8 cellular contexts compared by ENCODE assay signal in the genomic region with DNA sequence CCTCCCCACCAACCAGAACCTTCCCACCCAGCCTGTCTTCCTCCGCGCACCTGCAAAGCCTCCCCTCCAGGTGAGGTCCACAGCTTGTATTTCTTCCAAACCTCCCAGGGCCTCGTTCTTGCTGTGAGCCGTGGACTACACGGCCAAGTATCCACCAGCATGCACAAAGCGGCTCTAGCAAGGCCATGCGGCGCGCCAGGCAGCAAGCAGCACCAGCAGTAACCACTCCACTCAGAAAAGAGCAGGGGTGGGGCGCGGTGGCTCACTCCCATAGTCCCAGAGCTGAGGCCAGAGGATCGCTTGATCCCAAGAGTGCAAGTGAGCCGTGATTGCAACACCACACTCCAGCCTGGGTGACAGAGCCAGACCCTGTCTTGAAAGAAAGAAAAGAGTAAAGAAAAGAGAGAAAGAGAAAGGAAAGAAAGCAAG. TPM values are rescaled to one million over a fixed set of nuclear protein-coding genes. Genes with fewer than 3 reads are reported as not detected.
A peak's percentile ranks its signal among the peaks of the same experiment; 100 is the strongest.
DNase-seq lines count a peak whose midpoint lies in the region; ATAC-seq, FAIRE-seq and TF ChIP-seq lines count a peak whose summit lies in the region.

No MANE protein-coding gene starts in this region.

- intact Hi-C loops in body of pancreas (cut with DNase I) = no loop called here

- no peak overlapping the region for H3K4me3 ChIP-seq in body of pancreas
- peak overlapping the region; percentile 39 for H3K4me3 ChIP-seq in iPS-18c (ENCODE audit: insufficient read depth, low read depth, low read length)
- peak overlapping the region; percentile 43 for H3K4me3 ChIP-seq in rectal smooth muscle tissue (ENCODE audit: low read length)

- TF ChIP-seq CTCF in HFFc6 (IDR thresholded peaks at IDR 0.05) (no peak), body of pancreas (IDR thresholded peaks at IDR 0.05) (no peak)

- CTCF ChIA-PET in activated CD8-positive, alpha-beta memory T cell treated with anti-CD3 and anti-CD28 coated beads, Interleukin-2, amount 10 ng/mL, durations not matched to agents 7 days and 5 days (lab: Charles Lee) = interaction anchor here (0.9 to 1.3 kb wide), 2 partner anchors 13 to 105 kb away, joined by 3 to 5 read pairs; no protein-coding TSS in a partner anchor

- peak overlapping the region; percentile 31; the same call in 1 of the 2 replicates for H3K4me3 Mint-ChIP-seq in HFFc6
- H3K4me3 Mint-ChIP-seq in activated CD8-positive, alpha-beta memory T cell treated with anti-CD3 and anti-CD28 coated beads, Interleukin-2, amount 10 ng/mL, durations not matched to agents 7 days and 5 days = no peak overlapping the region

- no peak overlapping the region for H3K27ac Mint-ChIP-seq in HFFc6
- no peak overlapping the region for H3K27ac Mint-ChIP-seq in activated CD8-positive, alpha-beta memory T cell treated with anti-CD3 and anti-CD28 coated beads, Interleukin-2, amount 10 ng/mL, durations not matched to agents 7 days and 5 days

- FAIRE-seq in GM19239 (lab: Jason Lieb, UNC) = no peak

- peaks cover 52% of the 10 kb centered on the region for H3K4me1 ChIP-seq in body of pancreas
- no peaks in the 10 kb centered on the region for H3K4me1 ChIP-seq in rectal smooth muscle tissue (ENCODE audit: control insufficient read depth, insufficient read depth, low read length)

- no peaks in the 10 kb centered on the region for H3K9me3 Mint-ChIP-seq in HFFc6
- H3K9me3 Mint-ChIP-seq in activated CD8-positive, alpha-beta memory T cell treated with anti-CD3 and anti-CD28 coated beads, Interleukin-2, amount 10 ng/mL, durations not matched to agents 7 days and 5 days (ENCODE audit: low read depth) = no peaks in the 10 kb centered on the region

- H3K36me3 Mint-ChIP-seq in HFFc6 (ENCODE audit: low read depth) = peaks cover 5% of the 10 kb centered on the region; the same call in 1 of the 2 replicates
- H3K36me3 Mint-ChIP-seq in activated CD8-positive, alpha-beta memory T cell treated with anti-CD3 and anti-CD28 coated beads, Interleukin-2, amount 10 ng/mL, durations not matched to agents 7 days and 5 days = no peaks in the 10 kb centered on the region

- WGBS in body of pancreas, 2 donors = 12 to 17% methylated on average over 13 of the region's 13 CpGs

- H3K27me3 Mint-ChIP-seq in HFFc6 (ENCODE audit: insufficient read depth) = peaks cover 22% of the 10 kb centered on the region
- H3K27me3 Mint-ChIP-seq in activated CD8-positive, alpha-beta memory T cell treated with anti-CD3 and anti-CD28 coated beads, Interleukin-2, amount 10 ng/mL, durations not matched to agents 7 days and 5 days = peaks cover 76% of the 10 kb centered on the region

- ATAC-seq in body of pancreas = no peak
- ATAC-seq in activated CD8-positive, alpha-beta memory T cell treated with anti-CD3 and anti-CD28 coated beads, Interleukin-2, amount 10 ng/mL, durations not matched to agents 7 days and 5 days = no peak

- H3K9me3 ChIP-seq in body of pancreas (no peaks in the 10 kb centered on the region), iPS-18c (ENCODE audit: control insufficient read depth, insufficient read depth, low read length) (no peaks in the 10 kb centered on the region)

- H3K27ac ChIP-seq in body of pancreas (peak overlapping the region in 3 of 4 donors; percentile 58 to 71 (median 59)), rectal smooth muscle tissue (ENCODE audit: low read depth, low read length) (no peak overlapping the region)

- TF ChIP-seq POLR2A in body of pancreas (IDR thresholded peaks at IDR 0.05) = no peak

- no peaks in the 10 kb centered on the region for H3K36me3 ChIP-seq in body of pancreas (replicated peaks in 1 of 2; ENCODE audit: insufficient read depth in 1 of 2, low read depth in 2 of 2)
- H3K36me3 ChIP-seq in rectal smooth muscle tissue (ENCODE audit: control insufficient read depth, insufficient read depth, low read length) = no peaks in the 10 kb centered on the region

- H3K27me3 ChIP-seq in body of pancreas (no peaks in the 10 kb centered on the region), rectal smooth muscle tissue (ENCODE audit: control insufficient read depth, insufficient read depth, low read length) (peaks cover 20% of the 10 kb centered on the region)

- DNase-seq in HFFc6 (no peak), body of pancreas (peak; percentile 59 to 72 (median 66)), GM19239 (ENCODE audit: insufficient read length, low spot score) (no peak), 8988T (no peak), NCI-H1694 (lab: John Stamatoyannopoulos, UW) (no peak)
- DNase-seq in activated CD8-positive, alpha-beta memory T cell treated with anti-CD3 and anti-CD28 coated beads, Interleukin-2, amount 10 ng/mL, durations not matched to agents 7 days and 5 days = no peak

- no peak overlapping the region for H3K9ac ChIP-seq in rectal smooth muscle tissue (ENCODE audit: low read length)

- peaks cover 46% of the 10 kb centered on the region for H3K4me1 Mint-ChIP-seq in HFFc6 (ENCODE audit: low read depth)
- H3K4me1 Mint-ChIP-seq in activated CD8-positive, alpha-beta memory T cell treated with anti-CD3 and anti-CD28 coated beads, Interleukin-2, amount 10 ng/mL, durations not matched to agents 7 days and 5 days = peaks cover 9% of the 10 kb centered on the region

RNA-seq across cellular contexts. Expression of gene CCDC8, which starts 4.7 kb away (rescaled TPM):
- total RNA-seq in HFFc6 (2021; fragmentation: NEBNext Ultra II Directional; extraction: Animal tissue kit (Norgen Biotek cat#: 25700)) = 10 to 100 TPM in 4 of 6 experiments, 1 to 10 TPM in 2; 6.3 to 10.6 (median 10.2) TPM
- total RNA-seq in body of pancreas = 10 to 100 TPM; 13.0 to 17.8 TPM
- not detected for total RNA-seq in activated CD8-positive, alpha-beta memory T cell treated with anti-CD3 and anti-CD28 coated beads, Interleukin-2, amount 10 ng/mL, durations not matched to agents 7 days and 5 days

RNA-seq across cellular contexts. Expression of gene PNMA8C, which starts 20.1 kb away (rescaled TPM):
- under 1 TPM in 3 of 6 experiments, not detected in 3; 0.05 to 0.09 (median 0.07) TPM for total RNA-seq in HFFc6 (2021; fragmentation: NEBNext Ultra II Directional; extraction: Animal tissue kit (Norgen Biotek cat#: 25700))
- not detected for total RNA-seq in body of pancreas
- total RNA-seq in activated CD8-positive, alpha-beta memory T cell treated with anti-CD3 and anti-CD28 coated beads, Interleukin-2, amount 10 ng/mL, durations not matched to agents 7 days and 5 days = not detected

Comparison
In these comparisons a context has a peak if more than half of its experiments do, and no peak if none do; other contexts are left out.
1. DNase-seq: peak in body of pancreas (4 of 4); none in HFFc6 (single experiment), GM19239 (single experiment), 8988T (single experiment), activated CD8-positive, alpha-beta memory T cell treated with anti-CD3 and anti-CD28 coated beads, Interleukin-2, amount 10 ng/mL, durations not matched to agents 7 days and 5 days (single experiment) and NCI-H1694 (single experiment).
2. H3K4me3 ChIP-seq: peak in iPS-18c (single experiment) and rectal smooth muscle tissue (single experiment); none in body of pancreas (0 of 2).
3. RNA of gene CCDC8, which starts 4.7 kb away (total RNA-seq): 13.0 to 17.8 TPM in body of pancreas and 6.3 to 10.6 TPM in HFFc6; not detected in activated CD8-positive, alpha-beta memory T cell treated with anti-CD3 and anti-CD28 coated beads, Interleukin-2, amount 10 ng/mL, durations not matched to agents 7 days and 5 days; every median in the first group is over 4 times any median in the second.